In the genomic region with DNA sequence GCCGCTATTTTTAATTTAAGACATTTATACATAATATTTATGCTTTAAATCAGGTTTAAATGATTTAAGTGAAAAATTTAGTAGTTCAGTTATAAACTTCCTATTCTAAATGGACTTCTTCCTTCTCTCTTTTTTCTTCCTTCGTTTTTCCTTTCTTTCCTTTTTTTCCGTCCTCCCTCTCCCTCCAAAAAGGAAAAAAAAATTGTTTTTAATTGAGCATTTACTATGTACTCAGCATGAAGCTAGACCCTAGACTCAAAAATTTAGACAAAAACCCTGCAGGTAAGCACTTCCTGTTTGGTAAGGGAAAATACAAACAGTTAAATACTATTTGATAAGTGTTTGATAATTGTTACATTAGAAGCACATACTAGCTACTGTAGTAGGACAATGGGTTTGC, we compare ENCODE assay signal across 27 cellular contexts.
"Had no signal": no experiment of that assay in that cellular context is flagged by ENCODE, and none has a peak within 500 bp of the region (broad histone marks: within the 10 kb centered on the region; RNA-seq: fewer than 3 reads in every experiment).

No MANE protein-coding gene starts in this region.

- DNase-seq: activated CD4-positive, alpha-beta memory T cell treated with anti-CD3 and anti-CD28 coated beads, Interleukin-2, amount 10 ng/mL, durations not matched to agents 7 days and 5 days; activated CD4-positive, alpha-beta T cell treated with anti-CD3 and anti-CD28 coated beads for 1 hour; activated CD4-positive, alpha-beta T cell treated with anti-CD3 and anti-CD28 coated beads, Interleukin-2, amount 10 ng/mL, durations not matched to agents 7 days and 5 days; activated CD8-positive, alpha-beta memory T cell treated with anti-CD3 and anti-CD28 coated beads, Interleukin-2, amount 50 U/mL, for 48 hours; activated effector memory CD4-positive, alpha-beta T cell treated with Interleukin-2 at 50 U/mL for 16 hours; activated naive CD4-positive, alpha-beta T cell treated with anti-CD3 and anti-CD28 coated beads for 36 hours; activated T-cell treated with anti-CD3 and anti-CD28 coated beads, Interleukin-2, amount 50 U/mL, for 4 hours; anterior cingulate cortex; dermis blood vessel endothelial cell; effector CD4-positive, alpha-beta T cell; esophagus squamous epithelium; foreskin melanocyte; kidney glomerular epithelial cell; mesenchymal stem cell; naive thymus-derived CD8-positive, alpha-beta T cell; pancreas; small intestine; stimulated activated CD4-positive, alpha-beta T cell treated with anti-CD3 and anti-CD28 coated beads, Interleukin-1b, Interleukin-23, amount 100 ng/mL, for 48 hours; stimulated activated CD4-positive, alpha-beta T cell treated with anti-CD3 and anti-CD28 coated beads, Interleukin-4, amount 100 ng/mL, for 4 hours; stimulated activated CD8-positive, alpha-beta memory T cell treated with anti-CD3 and anti-CD28 coated beads, Interleukin-4, amount 100 ng/mL, for 48 hours; stomach; SW 1271; T-helper 2 cell; thyroid gland; upper lobe of left lung had no signal

- H3K9me3 Mint-ChIP-seq: activated CD4-positive, alpha-beta memory T cell treated with anti-CD3 and anti-CD28 coated beads, Interleukin-2, amount 10 ng/mL, durations not matched to agents 7 days and 5 days; activated CD4-positive, alpha-beta T cell treated with anti-CD3 and anti-CD28 coated beads, Interleukin-2, amount 10 ng/mL, durations not matched to agents 7 days and 5 days; activated naive CD4-positive, alpha-beta T cell treated with anti-CD3 and anti-CD28 coated beads for 36 hours; activated T-cell treated with anti-CD3 and anti-CD28 coated beads, Interleukin-2, amount 50 U/mL, for 4 hours; naive thymus-derived CD8-positive, alpha-beta T cell; stimulated activated memory B cell treated with anti-CD40 and anti-IgM and Interleukin-4, amounts not matched to agents 10 μg/mL and 1 μg/mL and 100 μg/mL, for 72 hours had no signal

- ATAC-seq: activated T-cell treated with anti-CD3 and anti-CD28 coated beads, Interleukin-2, amount 50 U/mL, for 4 hours; left lobe of liver; naive thymus-derived CD8-positive, alpha-beta T cell; pancreas; stimulated activated memory B cell treated with anti-CD40 and anti-IgM and Interleukin-4, amounts not matched to agents 10 μg/mL and 1 μg/mL and 100 μg/mL, for 72 hours had no signal

- H3K4me3 Mint-ChIP-seq: activated CD4-positive, alpha-beta memory T cell treated with anti-CD3 and anti-CD28 coated beads, Interleukin-2, amount 10 ng/mL, durations not matched to agents 7 days and 5 days; activated CD4-positive, alpha-beta T cell treated with anti-CD3 and anti-CD28 coated beads, Interleukin-2, amount 10 ng/mL, durations not matched to agents 7 days and 5 days; activated naive CD4-positive, alpha-beta T cell treated with anti-CD3 and anti-CD28 coated beads for 36 hours; activated T-cell treated with anti-CD3 and anti-CD28 coated beads, Interleukin-2, amount 50 U/mL, for 4 hours; stimulated activated memory B cell treated with anti-CD40 and anti-IgM and Interleukin-4, amounts not matched to agents 10 μg/mL and 1 μg/mL and 100 μg/mL, for 72 hours had no signal

- H3K27me3 Mint-ChIP-seq: activated CD4-positive, alpha-beta memory T cell treated with anti-CD3 and anti-CD28 coated beads, Interleukin-2, amount 10 ng/mL, durations not matched to agents 7 days and 5 days; activated CD4-positive, alpha-beta T cell treated with anti-CD3 and anti-CD28 coated beads, Interleukin-2, amount 10 ng/mL, durations not matched to agents 7 days and 5 days; naive thymus-derived CD8-positive, alpha-beta T cell; stimulated activated memory B cell treated with anti-CD40 and anti-IgM and Interleukin-4, amounts not matched to agents 10 μg/mL and 1 μg/mL and 100 μg/mL, for 72 hours had no signal

- H3K27ac Mint-ChIP-seq: activated CD4-positive, alpha-beta memory T cell treated with anti-CD3 and anti-CD28 coated beads, Interleukin-2, amount 10 ng/mL, durations not matched to agents 7 days and 5 days; activated CD4-positive, alpha-beta T cell treated with anti-CD3 and anti-CD28 coated beads, Interleukin-2, amount 10 ng/mL, durations not matched to agents 7 days and 5 days; activated naive CD4-positive, alpha-beta T cell treated with anti-CD3 and anti-CD28 coated beads for 36 hours; stimulated activated memory B cell treated with anti-CD40 and anti-IgM and Interleukin-4, amounts not matched to agents 10 μg/mL and 1 μg/mL and 100 μg/mL, for 72 hours had no signal

- H3K36me3 Mint-ChIP-seq: stimulated activated memory B cell treated with anti-CD40 and anti-IgM and Interleukin-4, amounts not matched to agents 10 μg/mL and 1 μg/mL and 100 μg/mL, for 72 hours had no signal
